In genomic region chr12:7947011-7947410, GRCh38 we compare ENCODE assay signal across 8 cellular contexts.
"Had no signal": no experiment of that assay in that cellular context is flagged by ENCODE, and none has a peak within 500 bp of the region (broad histone marks: within the 10 kb centered on the region; RNA-seq: fewer than 3 reads in every experiment).

No MANE protein-coding gene starts in this region.

- DNase-seq: GOT3, H9, HCEC 1CT, IMR-90, KBM-7 had no signal

- H3K27ac ChIP-seq: HL-60, KMS-11 had no signal

- H3K9ac ChIP-seq: KMS-11 had no signal

- FAIRE-seq: H54 had no signal

- H3K4me2 ChIP-seq: KMS-11 had no signal
